In genomic region chr4:140757220-140757607, GRCh38 we compare ENCODE assay signal across 1 cellular context.
TF ChIP-seq lines count a peak whose summit lies in the region.

No MANE protein-coding gene starts in this region.

TF ChIP-seq in HEK293, 187 proteins besides CTCF, POLR2A, EP300 and RAD21 (continued from another document):
- TF ChIP-seq ZNF184 (tag by site-specific recombination; IDR thresholded peaks at IDR 0.05) (0 out of 2 replicates have a peak, but pooled peaks have one; percentile 36), ZNF114 (tag by site-specific recombination; IDR thresholded peaks at IDR 0.05) (no peak), ZNF423 (tag by site-specific recombination; IDR thresholded peaks at IDR 0.05) (no peak), ZNF221 (tag by site-specific recombination; IDR thresholded peaks at IDR 0.05; ENCODE audit: borderline replicate concordance) (no peak), ZNF747 (tag by site-specific recombination; IDR thresholded peaks at IDR 0.05) (no peak)
TF ChIP-seq in HEK293: peak in this region for 8.
